In genomic region chr11:60914620-60915249, GRCh38 we compare ENCODE assay signal across 8 cellular contexts. TPM values are rescaled to one million over a fixed set of nuclear protein-coding genes. Genes with fewer than 3 reads are reported as not detected.
A peak's percentile ranks its signal among the peaks of the same experiment; 100 is the strongest.
DNase-seq lines count a peak whose midpoint lies in the region; ATAC-seq and TF ChIP-seq lines count a peak whose summit lies in the region.

No MANE protein-coding gene starts in this region.

- H3K27ac ChIP-seq in cingulate gyrus (ENCODE audit: low read depth, low read length) (peak overlapping the region; percentile 100), testis (peak overlapping the region; percentile 95 to 96)

- no peaks in the 10 kb centered on the region for H3K36me3 ChIP-seq in testis (ENCODE audit: low read depth, missing control alignments)

- TF ChIP-seq POLR2A in lower leg skin (IDR thresholded peaks at IDR 0.05) (no peak), testis (IDR thresholded peaks at IDR 0.05) (no peak)

- peak; percentile 1 for ATAC-seq in HG03135 (IDR thresholded peaks at IDR 0.05; ENCODE audit: unreplicated experiment)

- no peaks in the 10 kb centered on the region for H3K9me3 Mint-ChIP-seq in T-helper 2 cell treated with Interferon-gamma antibody and Interleukin-4, amounts not matched to agents 5 μg/mL and 100 μg/mL, for 36 hours

- peak overlapping the region; percentile 64 for H3K4me3 ChIP-seq in lower leg skin (ENCODE audit: low read depth, poor library complexity, severe bottlenecking)
- peak overlapping the region; percentile 77 to 89 for H3K4me3 ChIP-seq in testis

- peaks cover 2% of the 10 kb centered on the region for H3K27me3 Mint-ChIP-seq in T-helper 2 cell treated with Interferon-gamma antibody and Interleukin-4, amounts not matched to agents 5 μg/mL and 100 μg/mL, for 36 hours (ENCODE audit: low read depth)

- H3K4me1 ChIP-seq in testis, result peaks cover 29% of the 10 kb centered on the region

- intact Hi-C loops in lower leg skin (cut with DNase I; ENCODE audit: low total_unique reads), result no loop called here
- intact Hi-C loops in testis (cut with DNase I; ENCODE audit: low total_unique reads), result no loop called here

- DNase-seq in DMS53 (lab: John Stamatoyannopoulos, UW), result peak; percentile 63
- no peak for DNase-seq in DMS53 treated with DMSO at 0.1 percent for 48 hours (lab: John Stamatoyannopoulos, UW; ENCODE audit: unreplicated experiment)
- no peak for DNase-seq in T-helper 2 cell treated with Interferon-gamma antibody and Interleukin-4, amounts not matched to agents 5 μg/mL and 100 μg/mL, for 36 hours (ENCODE audit: low spot score)
- no peak for DNase-seq in lower leg skin (ENCODE audit: low spot score in 2 of 2)
- peak; percentile 32 for DNase-seq in testis
- no peak for DNase-seq in SK-N-DZ (ENCODE audit: low spot score)

- H3K4me1 Mint-ChIP-seq in T-helper 2 cell treated with Interferon-gamma antibody and Interleukin-4, amounts not matched to agents 5 μg/mL and 100 μg/mL, for 36 hours (ENCODE audit: low read depth), result peaks cover 30% of the 10 kb centered on the region

- 1% methylated on average over 13 of the region's 32 CpGs for WGBS in lower leg skin, 2 donors
- 0 to 1% methylated on average over 27 to 32 of the region's 32 CpGs for WGBS in testis, 2 donors

- H3K27me3 ChIP-seq in testis, result no peaks in the 10 kb centered on the region

- peak overlapping the region; percentile 92 for H3K4me3 Mint-ChIP-seq in T-helper 2 cell treated with Interferon-gamma antibody and Interleukin-4, amounts not matched to agents 5 μg/mL and 100 μg/mL, for 36 hours

- H3K36me3 Mint-ChIP-seq in T-helper 2 cell treated with Interferon-gamma antibody and Interleukin-4, amounts not matched to agents 5 μg/mL and 100 μg/mL, for 36 hours (ENCODE audit: low read depth), result peaks cover 9% of the 10 kb centered on the region

- H3K9me3 ChIP-seq in testis, result no peaks in the 10 kb centered on the region

- no peak for TF ChIP-seq CTCF in lower leg skin (IDR thresholded peaks at IDR 0.05)
- TF ChIP-seq CTCF in testis (IDR thresholded peaks at IDR 0.05), result no peak

- H3K27ac Mint-ChIP-seq in T-helper 2 cell treated with Interferon-gamma antibody and Interleukin-4, amounts not matched to agents 5 μg/mL and 100 μg/mL, for 36 hours, result peak overlapping the region; percentile 83

RNA-seq across cellular contexts. Expression of gene TMEM109, which starts 0.8 kb away (rescaled TPM):
- total RNA-seq in lower leg skin (100 to 1,000 TPM in 1 of 4 donors, 10 to 100 TPM in 3; 62.1 to 101 (median 81.8) TPM), testis (10 to 100 TPM; 28.1 to 46.7 TPM)
- polyA plus RNA-seq in testis (ENCODE audit: insufficient read depth, low read depth, low replicate concordance), result 59.1 TPM
- polyA plus RNA-seq in SK-N-DZ (2014; cell fraction: cytosol; rRNA removed), result 32.4 and 34.1 TPM in 2 replicates
- polyA plus RNA-seq in SK-N-DZ (2014; cell fraction: nucleus; rRNA removed), result 12.8 and 16.7 TPM in 2 replicates

RNA-seq across cellular contexts. Expression of gene PRPF19, which starts 8.3 kb away (rescaled TPM):
- 100 to 1,000 TPM in 3 of 4 donors, 10 to 100 TPM in 1; 75.3 to 119 (median 108) TPM for total RNA-seq in lower leg skin
- 100 to 1,000 TPM in 1 of 2 donors, 10 to 100 TPM in 1; 79.8 to 109 TPM for total RNA-seq in testis
- polyA plus RNA-seq in testis (ENCODE audit: insufficient read depth, low read depth, low replicate concordance), result 71.6 TPM
- polyA plus RNA-seq in SK-N-DZ (2014; cell fraction: cytosol; rRNA removed), result 123 and 160 TPM in 2 replicates
- 62.6 and 67.4 TPM in 2 replicates for polyA plus RNA-seq in SK-N-DZ (2014; cell fraction: nucleus; rRNA removed)

RNA-seq across cellular contexts. Expression of gene TMEM132A, which starts 9.5 kb away (rescaled TPM):
- 10 to 100 TPM in 1 of 4 donors, 1 to 10 TPM in 3; 2.9 to 13.7 (median 5.3) TPM for total RNA-seq in lower leg skin
- 10 to 100 TPM; 21.7 to 39.0 TPM for total RNA-seq in testis
- polyA plus RNA-seq in testis (ENCODE audit: insufficient read depth, low read depth, low replicate concordance), result 17.8 TPM
- 206 and 314 TPM in 2 replicates for polyA plus RNA-seq in SK-N-DZ (2014; cell fraction: cytosol; rRNA removed)
- 775 and 968 TPM in 2 replicates for polyA plus RNA-seq in SK-N-DZ (2014; cell fraction: nucleus; rRNA removed)

RNA-seq across cellular contexts. Expression of gene SLC15A3, which starts 37.2 kb away (rescaled TPM):
- total RNA-seq in lower leg skin, result 1 to 10 TPM; 4.4 to 7.4 (median 5.4) TPM
- total RNA-seq in testis, result 1 to 10 TPM; 8.0 to 9.3 TPM
- polyA plus RNA-seq in testis (ENCODE audit: insufficient read depth, low read depth, low replicate concordance), result 24.4 TPM
- 0.21 TPM in 1 of 2 replicates, not detected in the other for polyA plus RNA-seq in SK-N-DZ (2014; cell fraction: cytosol; rRNA removed)
- polyA plus RNA-seq in SK-N-DZ (2014; cell fraction: nucleus; rRNA removed), result not detected in 2 replicates

RNA-seq across cellular contexts. Expression of gene ZP1, which starts 47.4 kb away (rescaled TPM):
- total RNA-seq in lower leg skin, result under 1 TPM in 2 of 4 donors, not detected in 2; 0.25 to 0.26 TPM
- total RNA-seq in testis, result 1 to 10 TPM; 3.5 to 4.0 TPM
- 11.2 TPM for polyA plus RNA-seq in testis (ENCODE audit: insufficient read depth, low read depth, low replicate concordance)
- not detected in 2 replicates for polyA plus RNA-seq in SK-N-DZ (2014; cell fraction: cytosol; rRNA removed)
- not detected in 2 replicates for polyA plus RNA-seq in SK-N-DZ (2014; cell fraction: nucleus; rRNA removed)

Comparison
In these comparisons a context has a peak if more than half of its experiments do, and no peak if none do; other contexts are left out.
1. DNase-seq: peak in DMS53 (single experiment) and testis (single experiment); none in DMS53 treated with DMSO at 0.1 percent for 48 hours (single experiment), T-helper 2 cell treated with Interferon-gamma antibody and Interleukin-4, amounts not matched to agents 5 μg/mL and 100 μg/mL, for 36 hours (single experiment), lower leg skin (0 of 2) and SK-N-DZ (single experiment).